In the genomic region with DNA sequence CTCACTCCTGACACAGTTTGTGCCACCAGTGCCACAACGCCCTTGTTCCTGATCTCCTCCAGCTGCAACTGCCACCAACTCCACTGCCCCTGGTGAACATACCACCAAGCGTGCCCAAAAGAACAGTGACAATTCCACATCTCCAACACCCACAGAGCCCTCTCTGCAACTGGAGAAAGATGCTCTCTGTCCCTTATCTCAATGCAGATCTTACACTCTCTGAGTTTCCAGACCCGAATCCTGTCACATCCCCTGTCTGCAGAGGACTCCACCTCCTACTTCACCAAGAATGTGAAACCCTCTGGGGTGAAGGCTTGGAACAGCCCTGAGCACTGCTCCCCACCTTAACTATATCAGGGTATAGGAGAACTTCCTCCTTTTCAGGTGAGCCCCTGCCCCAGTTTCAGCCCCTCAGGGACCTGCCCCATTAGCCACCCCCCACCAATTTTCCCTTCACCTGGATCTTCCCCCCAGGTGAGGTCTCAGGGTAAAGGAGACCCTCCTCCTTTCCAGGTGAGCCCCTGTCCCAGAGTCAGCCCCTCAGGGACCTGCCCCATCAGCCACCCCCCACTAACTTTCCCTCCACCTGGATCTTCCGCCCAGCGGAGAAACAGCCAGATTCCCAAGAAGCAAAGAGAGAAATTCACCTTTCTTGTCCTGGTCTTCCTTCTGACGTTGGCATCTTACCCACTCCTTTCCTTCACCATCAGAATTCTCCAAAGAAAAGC, we compare ENCODE assay signal across 1 cellular context.
TF ChIP-seq lines count a peak whose summit lies in the region.

No MANE protein-coding gene starts in this region.

TF ChIP-seq in H1, 55 proteins besides CTCF, POLR2A, EP300 and RAD21:
- TF ChIP-seq POLR2AphosphoS5 (IDR thresholded peaks at IDR 0.05; ENCODE audit: low read depth, low read length): no peak
- TF ChIP-seq CBX5 (IDR thresholded peaks at IDR 0.05; ENCODE audit: low read depth, low read length): no peak
- no peak for TF ChIP-seq RNF2 (IDR thresholded peaks at IDR 0.05; ENCODE audit: borderline replicate concordance, low read depth, low read length, missing control alignments, poor library complexity, severe bottlenecking)
- TF ChIP-seq, protein P1, sequence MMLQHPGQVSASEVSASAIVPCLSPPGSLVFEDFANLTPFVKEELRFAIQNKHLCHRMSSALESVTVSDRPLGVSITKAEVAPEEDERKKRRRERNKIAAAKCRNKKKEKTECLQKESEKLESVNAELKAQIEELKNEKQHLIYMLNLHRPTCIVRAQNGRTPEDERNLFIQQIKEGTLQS (IDR thresholded peaks at IDR 0.05; ENCODE audit: insufficient read depth, low read depth, low read length): no peak
- no peak for TF ChIP-seq RBBP5 (IDR thresholded peaks at IDR 0.05; ENCODE audit: borderline replicate concordance, low read depth, low read length)
- no peak for TF ChIP-seq CHD2 (IDR thresholded peaks at IDR 0.05; ENCODE audit: low read length)
- no peak for TF ChIP-seq CHD1 (IDR thresholded peaks at IDR 0.05; ENCODE audit: low read depth, low read length)
